ENCODE assay signal across 15 cellular contexts in the genomic region with DNA sequence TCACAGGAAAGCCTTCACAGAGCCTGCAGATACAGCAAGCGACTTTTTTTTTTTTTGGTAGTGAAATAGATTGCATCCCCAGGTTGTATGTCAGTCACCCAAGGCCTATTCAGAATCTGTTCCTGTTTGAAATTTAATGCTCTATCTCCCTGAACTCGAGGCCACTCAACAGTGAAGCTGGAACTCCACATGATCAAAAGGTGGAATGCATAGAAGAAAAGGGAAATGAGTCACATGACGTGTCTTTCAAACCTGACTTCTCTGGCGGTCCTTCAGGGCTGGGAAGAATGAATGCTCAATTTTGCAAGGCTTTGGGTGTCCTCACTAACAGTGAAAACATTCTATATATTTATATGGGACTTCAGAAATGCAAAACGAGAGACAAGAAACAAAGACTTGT.
DNase-seq lines count a peak whose midpoint lies in the region; ATAC-seq, FAIRE-seq and TF ChIP-seq lines count a peak whose summit lies in the region.
"Had no signal": no experiment of that assay in that cellular context is flagged by ENCODE, and none has a peak within 500 bp of the region (broad histone marks: within the 10 kb centered on the region; RNA-seq: fewer than 3 reads in every experiment).

No MANE protein-coding gene starts in this region.

- H3K4me3 ChIP-seq in K562 (no peak overlapping the region), esophagus squamous epithelium (no peak overlapping the region)
- H3K4me3 ChIP-seq: BLaER1 treated with 17β-estradiol and CSF1 and Interleukin-3, amounts not matched to agents 10 nM and 100 nM had no signal

- H4K20me1 ChIP-seq in K562 (replicated peaks; ENCODE audit: control insufficient read depth, insufficient read depth, low read length): no peaks in the 10 kb centered on the region
- H4K20me1 ChIP-seq: BLaER1 treated with 17β-estradiol and CSF1 and Interleukin-3, amounts not matched to agents 10 nM and 100 nM had no signal

- POLR2A ChIA-PET in K562 (lab: Yijun Ruan, JAX): no interaction called here

- no TSS peak for BruUV-seq in K562 (replicated peaks; lab: Mats Ljungman, UMichigan)

- H3K27ac ChIP-seq in K562 (ENCODE audit: extremely low read depth, low read depth, low read length) (no peak overlapping the region), esophagus squamous epithelium (no peak overlapping the region)
- H3K27ac ChIP-seq: BLaER1 treated with 17β-estradiol and CSF1 and Interleukin-3, amounts not matched to agents 10 nM and 100 nM had no signal

- H3K4me1 ChIP-seq in K562 (replicated peaks in 1 of 2; ENCODE audit: control insufficient read depth in 2 of 2, insufficient read depth in 2 of 2, low read length in 2 of 2) (no peaks in the 10 kb centered on the region), esophagus squamous epithelium (no peaks in the 10 kb centered on the region)

- WGBS in K562 (ENCODE audit: insufficient coverage, low coverage, missing lambda C conversion rate): 0% methylated on average over 5 of the region's 5 CpGs
- 56 to 75% methylated on average over 5 of the region's 5 CpGs for WGBS in esophagus squamous epithelium, 2 donors

- H3K9me1 ChIP-seq in K562 (ENCODE audit: control insufficient read depth, insufficient read depth, low read length): no peaks in the 10 kb centered on the region

- no peak overlapping the region for H3K9ac ChIP-seq in K562 (ENCODE audit: insufficient read depth in 1 of 2, low read depth in 2 of 2, low read length in 2 of 2)
- H3K9ac ChIP-seq: BLaER1 treated with 17β-estradiol and CSF1 and Interleukin-3, amounts not matched to agents 10 nM and 100 nM had no signal

- no peak for TF ChIP-seq POLR2A in K562 (conservative IDR thresholded peaks at IDR 0.05)
- TF ChIP-seq POLR2A in esophagus squamous epithelium (IDR thresholded peaks at IDR 0.05): no peak

- no peak for TF ChIP-seq CTCF in K562 (IDR thresholded peaks at IDR 0.05 in 2 of 3, conservative IDR thresholded peaks at IDR 0.05 in 1 of 3; ENCODE audit: insufficient read depth in 2 of 3, low read depth in 1 of 3, low read length in 3 of 3)
- no peak for TF ChIP-seq CTCF in esophagus squamous epithelium (IDR thresholded peaks at IDR 0.05)

- no peak for TF ChIP-seq RAD21 in K562 (CRISPR knock-in tag; conservative IDR thresholded peaks at IDR 0.05 in 1 of 2, IDR thresholded peaks at IDR 0.05 in 1 of 2)

- no peaks in the 10 kb centered on the region for H3K79me2 ChIP-seq in K562 (ENCODE audit: control insufficient read depth, insufficient read depth, low read length)

- no peak overlapping the region for H2AFZ ChIP-seq in K562 (ENCODE audit: low read depth, low read length)

- intact Hi-C loops in K562 (cut with micrococcal nuclease) (no loop called here), left ventricle myocardium superior (cut with micrococcal nuclease) (no loop called here), esophagus squamous epithelium (cut with DNase I) (no loop called here)

- CTCF ChIA-PET in K562 (lab: Yijun Ruan, JAX; ENCODE audit: low intra/inter-chr PET ratio): interaction anchor here (0.7 kb wide), 1 partner anchor 643 kb away, joined by 3 read pairs; no protein-coding TSS in a partner anchor

- FAIRE-seq in K562 (lab: Jason Lieb, UNC): no peak

- no peak for TF ChIP-seq EP300 in K562 (IDR thresholded peaks at IDR 0.05; ENCODE audit: low read length)

- no peaks in the 10 kb centered on the region for H3K9me3 ChIP-seq in K562 (replicated peaks; ENCODE audit: control insufficient read depth, insufficient read depth, low read depth, low read length)
- no peaks in the 10 kb centered on the region for H3K9me3 ChIP-seq in esophagus squamous epithelium
- H3K9me3 ChIP-seq: BLaER1 treated with 17β-estradiol and CSF1 and Interleukin-3, amounts not matched to agents 10 nM and 100 nM had no signal

- H3K27me3 ChIP-seq in K562 (ENCODE audit: control insufficient read depth in 2 of 2, insufficient read depth in 2 of 2, low read length in 2 of 2) (no peaks in the 10 kb centered on the region), esophagus squamous epithelium (peaks cover 0 to under 1% (median 0%) of the 10 kb centered on the region in 4 donors)
- H3K27me3 ChIP-seq: BLaER1 treated with 17β-estradiol and CSF1 and Interleukin-3, amounts not matched to agents 10 nM and 100 nM had no signal

- no peak for ATAC-seq in K562
- no peak for ATAC-seq in left ventricle myocardium superior

- DNase-seq in HT1080 (ENCODE audit: low read depth) (peak; percentile 32), NCI-H2107 treated with DMSO at 0.1 percent for 48 hours (lab: John Stamatoyannopoulos, UW; ENCODE audit: unreplicated experiment) (peak; percentile 91), K562 (ENCODE audit: extremely low read depth in 1 of 4, low spot score in 3 of 4) (no peak), left kidney (ENCODE audit: low read depth, low spot score) (peak; percentile 70), left ventricle myocardium superior (no peak), NCI-H524 (lab: John Stamatoyannopoulos, UW) (no peak), esophagus squamous epithelium (lab: John Stamatoyannopoulos, UW) (no peak)
- DNase-seq in stimulated activated CD4-positive, alpha-beta T cell treated with anti-CD3 and anti-CD28 coated beads, Interleukin-4, amount 100 ng/mL, for 1 hour: no peak
- DNase-seq: ACHN; CD4-positive, alpha-beta T cell; DND-41; GF-D8; HCEC 1CT; HFFc6 had no signal

- in situ Hi-C loops in K562 (cut with MboI): no loop called here

- H3K4me2 ChIP-seq in K562 (ENCODE audit: insufficient read depth, low read length): no peak overlapping the region
- H3K4me2 ChIP-seq: BLaER1 treated with 17β-estradiol and CSF1 and Interleukin-3, amounts not matched to agents 10 nM and 100 nM had no signal

- H3K36me3 ChIP-seq in K562 (ENCODE audit: control insufficient read depth, insufficient read depth, low read length): no peaks in the 10 kb centered on the region
- H3K36me3 ChIP-seq in esophagus squamous epithelium: no peaks in the 10 kb centered on the region
- H3K36me3 ChIP-seq: BLaER1 treated with 17β-estradiol and CSF1 and Interleukin-3, amounts not matched to agents 10 nM and 100 nM had no signal

TF ChIP-seq in K562, 482 proteins besides CTCF, POLR2A, EP300 and RAD21:
- TF ChIP-seq, protein P1, sequence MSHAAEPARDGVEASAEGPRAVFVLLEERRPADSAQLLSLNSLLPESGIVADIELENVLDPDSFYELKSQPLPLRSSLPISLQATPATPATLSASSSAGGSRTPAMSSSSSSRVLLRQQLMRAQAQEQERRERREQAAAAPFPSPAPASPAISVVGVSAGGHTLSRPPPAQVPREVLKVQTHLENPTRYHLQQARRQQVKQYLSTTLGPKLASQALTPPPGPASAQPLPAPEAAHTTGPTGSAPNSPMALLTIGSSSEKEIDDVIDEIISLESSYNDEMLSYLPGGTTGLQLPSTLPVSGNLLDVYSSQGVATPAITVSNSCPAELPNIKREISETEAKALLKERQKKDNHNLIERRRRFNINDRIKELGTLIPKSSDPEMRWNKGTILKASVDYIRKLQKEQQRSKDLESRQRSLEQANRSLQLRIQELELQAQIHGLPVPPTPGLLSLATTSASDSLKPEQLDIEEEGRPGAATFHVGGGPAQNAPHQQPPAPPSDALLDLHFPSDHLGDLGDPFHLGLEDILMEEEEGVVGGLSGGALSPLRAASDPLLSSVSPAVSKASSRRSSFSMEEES (CRISPR knock-in tag; IDR thresholded peaks at IDR 0.05): peak; percentile 54
- TF ChIP-seq, protein P2, sequence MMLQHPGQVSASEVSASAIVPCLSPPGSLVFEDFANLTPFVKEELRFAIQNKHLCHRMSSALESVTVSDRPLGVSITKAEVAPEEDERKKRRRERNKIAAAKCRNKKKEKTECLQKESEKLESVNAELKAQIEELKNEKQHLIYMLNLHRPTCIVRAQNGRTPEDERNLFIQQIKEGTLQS (IDR thresholded peaks at IDR 0.05): no peak
- TF ChIP-seq, protein P2 (CRISPR knock-in tag; conservative IDR thresholded peaks at IDR 0.05): no peak
- no peak for TF ChIP-seq TCFL5 (CRISPR knock-in tag; conservative IDR thresholded peaks at IDR 0.05)
- TF ChIP-seq, protein P3, sequence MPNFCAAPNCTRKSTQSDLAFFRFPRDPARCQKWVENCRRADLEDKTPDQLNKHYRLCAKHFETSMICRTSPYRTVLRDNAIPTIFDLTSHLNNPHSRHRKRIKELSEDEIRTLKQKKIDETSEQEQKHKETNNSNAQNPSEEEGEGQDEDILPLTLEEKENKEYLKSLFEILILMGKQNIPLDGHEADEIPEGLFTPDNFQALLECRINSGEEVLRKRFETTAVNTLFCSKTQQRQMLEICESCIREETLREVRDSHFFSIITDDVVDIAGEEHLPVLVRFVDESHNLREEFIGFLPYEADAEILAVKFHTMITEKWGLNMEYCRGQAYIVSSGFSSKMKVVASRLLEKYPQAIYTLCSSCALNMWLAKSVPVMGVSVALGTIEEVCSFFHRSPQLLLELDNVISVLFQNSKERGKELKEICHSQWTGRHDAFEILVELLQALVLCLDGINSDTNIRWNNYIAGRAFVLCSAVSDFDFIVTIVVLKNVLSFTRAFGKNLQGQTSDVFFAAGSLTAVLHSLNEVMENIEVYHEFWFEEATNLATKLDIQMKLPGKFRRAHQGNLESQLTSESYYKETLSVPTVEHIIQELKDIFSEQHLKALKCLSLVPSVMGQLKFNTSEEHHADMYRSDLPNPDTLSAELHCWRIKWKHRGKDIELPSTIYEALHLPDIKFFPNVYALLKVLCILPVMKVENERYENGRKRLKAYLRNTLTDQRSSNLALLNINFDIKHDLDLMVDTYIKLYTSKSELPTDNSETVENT (CRISPR knock-in tag; IDR thresholded peaks at IDR 0.05): no peak
- TF ChIP-seq ETV5 (CRISPR knock-in tag; IDR thresholded peaks at IDR 0.05; ENCODE audit: low read depth): no peak

Comparison
In these comparisons a context has a peak if more than half of its experiments do, and no peak if none do; other contexts are left out.
1. DNase-seq: peak in HT1080 (single experiment), NCI-H2107 treated with DMSO at 0.1 percent for 48 hours (single experiment) and left kidney (single experiment); none in K562 (0 of 4), left ventricle myocardium superior (single experiment), stimulated activated CD4-positive, alpha-beta T cell treated with anti-CD3 and anti-CD28 coated beads, Interleukin-4, amount 100 ng/mL, for 1 hour (single experiment), NCI-H524 (0 of 2) and esophagus squamous epithelium (single experiment).